25 cellular contexts compared by ENCODE assay signal in the genomic region with DNA sequence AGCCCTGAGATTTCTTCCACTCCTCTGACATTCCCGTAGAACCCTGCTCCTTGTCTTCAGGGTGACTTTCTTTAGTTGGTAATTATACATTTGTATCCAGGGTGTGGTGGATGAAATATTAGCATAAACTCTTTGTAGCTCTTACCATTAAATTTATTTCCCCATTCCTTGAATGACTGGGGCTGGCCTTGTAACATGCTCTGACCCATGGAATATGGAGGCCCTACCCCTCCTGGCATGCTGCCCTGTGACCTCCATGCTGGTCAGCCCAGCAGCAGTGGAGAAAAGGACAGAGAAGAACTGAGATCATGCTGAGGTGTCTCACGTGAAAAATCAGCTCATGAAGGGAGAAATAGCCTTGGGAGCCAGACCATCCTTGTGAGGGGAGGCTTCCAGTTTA.
"Had no signal": no experiment of that assay in that cellular context is flagged by ENCODE, and none has a peak within 500 bp of the region (broad histone marks: within the 10 kb centered on the region; RNA-seq: fewer than 3 reads in every experiment).

No MANE protein-coding gene starts in this region.

- H3K9me3 ChIP-seq: esophagus squamous epithelium, left lung, mucosa of descending colon, sigmoid colon, testis, tibial artery, upper lobe of right lung, uterus had no signal

- H3K36me3 ChIP-seq: esophagus squamous epithelium, left lung, neural progenitor cell, sigmoid colon, tibial artery, upper lobe of right lung, uterus had no signal

- DNase-seq: cerebellar nuclear complex; dorsolateral prefrontal cortex; effector CD8-positive, alpha-beta T cell; erythroblast; esophagus squamous epithelium; foreskin melanocyte; glutamatergic neuron; hypothalamus; immature natural killer cell; left lung; mesenchymal stem cell; naive thymus-derived CD4-positive, alpha-beta T cell; right cardiac atrium; sigmoid colon; stimulated activated CD4-positive, alpha-beta T cell treated with anti-CD3 and anti-CD28 coated beads, Interleukin-4, amount 100 ng/mL, for 4 hours; stimulated activated naive CD8-positive, alpha-beta T cell treated with anti-CD3 and anti-CD28 coated beads, Interleukin-15, Interleukin-2, amounts not matched to agents 100 U/mL and 50 U/mL, for 24 hours; substantia nigra; testis; tibial artery; upper lobe of right lung; uterus had no signal

- H3K27ac ChIP-seq: dorsolateral prefrontal cortex, esophagus squamous epithelium, left lung, neural progenitor cell, parathyroid adenoma, sigmoid colon, testis, tibial artery, upper lobe of right lung, uterus had no signal

- H3K4me1 ChIP-seq: esophagus squamous epithelium, left lung, parathyroid adenoma, sigmoid colon, testis, tibial artery, upper lobe of right lung, uterus had no signal

- H3K4me3 ChIP-seq: dorsolateral prefrontal cortex, esophagus squamous epithelium, left lung, mucosa of descending colon, neural progenitor cell, sigmoid colon, testis, tibial artery, upper lobe of right lung, uterus had no signal

- H3K27me3 ChIP-seq: left lung, neural progenitor cell, sigmoid colon, testis, upper lobe of right lung, uterus had no signal

- H3K9ac ChIP-seq: neural progenitor cell, parathyroid adenoma had no signal

- ATAC-seq: left lung; mucosa of descending colon; naive thymus-derived CD4-positive, alpha-beta T cell; right cardiac atrium; stimulated activated memory B cell treated with anti-CD40 and anti-IgM and Interleukin-4, amounts not matched to agents 10 μg/mL and 1 μg/mL and 100 μg/mL, for 72 hours; stimulated activated naive CD8-positive, alpha-beta T cell treated with anti-CD3 and anti-CD28 coated beads, Interleukin-15, Interleukin-2, amounts not matched to agents 100 U/mL and 50 U/mL, for 24 hours; upper lobe of right lung had no signal
